In the genomic region with DNA sequence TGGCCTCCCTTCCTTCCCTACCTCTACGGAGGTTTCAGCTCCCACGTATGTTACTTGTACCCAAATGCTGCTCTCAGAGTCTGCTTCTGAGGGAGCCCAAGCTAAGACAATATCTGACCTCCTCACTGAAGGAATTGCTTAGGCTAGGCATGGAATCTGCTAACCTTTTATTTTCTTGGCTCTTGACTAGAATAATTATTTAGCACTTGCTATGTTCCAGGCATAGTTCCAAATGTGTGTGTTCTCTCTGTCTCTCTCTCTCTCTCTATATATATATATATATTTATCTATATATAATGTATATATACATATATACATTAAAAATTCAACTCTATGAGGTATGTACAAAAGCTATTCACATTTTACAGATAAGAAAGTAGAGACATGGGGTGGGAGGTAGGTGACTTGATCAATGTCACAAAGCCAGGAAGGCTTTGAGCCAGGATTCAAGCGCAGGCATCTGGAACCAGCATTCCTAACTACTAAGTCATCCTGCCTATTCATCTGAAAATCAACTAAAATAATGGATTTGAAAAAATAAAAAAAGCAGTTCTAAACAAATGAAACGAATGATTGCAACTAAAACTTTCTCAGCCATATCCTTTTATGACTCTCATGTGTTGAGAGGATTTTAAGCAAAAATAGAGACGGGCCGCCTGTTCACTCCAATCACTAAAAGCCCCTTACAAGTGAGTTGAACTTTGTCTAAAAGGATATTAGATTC, we compare ENCODE assay signal across 12 cellular contexts.
A peak's percentile ranks its signal among the peaks of the same experiment; 100 is the strongest.
DNase-seq lines count a peak whose midpoint lies in the region; ATAC-seq, FAIRE-seq and TF ChIP-seq lines count a peak whose summit lies in the region.
"Had no signal": no experiment of that assay in that cellular context is flagged by ENCODE, and none has a peak within 500 bp of the region (broad histone marks: within the 10 kb centered on the region; RNA-seq: fewer than 3 reads in every experiment).

No MANE protein-coding gene starts in this region.

- H3K27ac ChIP-seq in fibroblast of lung (ENCODE audit: insufficient read depth, low read length) = peak overlapping the region; percentile 7

- H3K9me3 Mint-ChIP-seq in activated T-helper 1 cell treated with anti-CD3 and anti-CD28 coated beads, Interleukin-12 subunit alpha, Interleukin-12 subunit beta, Interleukin-2, Interleukin-4 antibody, amounts not matched to agents 30 ng/mL and 10 ng/mL and 1 ng/mL, durations not matched to agents 14 hours and 24 hours and 36 hours = no peaks in the 10 kb centered on the region
- H3K9me3 Mint-ChIP-seq in nephron progenitor cell = no peaks in the 10 kb centered on the region

- H3K9ac ChIP-seq in fibroblast of lung (ENCODE audit: insufficient read depth, low read length) = no peak overlapping the region

- peak; percentile 69 for ATAC-seq in omental fat pad (ENCODE audit: low FRiP score)
- ATAC-seq in GM21381 (IDR thresholded peaks at IDR 0.05; ENCODE audit: unreplicated experiment) = no peak

- FAIRE-seq in frontal cortex (lab: Jason Lieb, UNC) = no peak

- H3K4me3 Mint-ChIP-seq in activated T-helper 1 cell treated with anti-CD3 and anti-CD28 coated beads, Interleukin-12 subunit alpha, Interleukin-12 subunit beta, Interleukin-2, Interleukin-4 antibody, amounts not matched to agents 30 ng/mL and 10 ng/mL and 1 ng/mL, durations not matched to agents 14 hours and 24 hours and 36 hours = no peak overlapping the region
- no peak overlapping the region for H3K4me3 Mint-ChIP-seq in nephron progenitor cell
- H3K4me3 Mint-ChIP-seq: immature natural killer cell had no signal

- peak overlapping the region in 1 of 4 experiments; percentile 9 for H3K4me3 ChIP-seq in fibroblast of lung (replicated peaks in 1 of 4; ENCODE audit: control extremely low read depth in 1 of 4, insufficient read depth in 1 of 4, low read depth in 3 of 4, low read length in 4 of 4)

- no peaks in the 10 kb centered on the region for H4K20me1 ChIP-seq in fibroblast of lung (ENCODE audit: control insufficient read depth, extremely low read depth, insufficient read depth, low read length)

- no peak for TF ChIP-seq CTCF in fibroblast of lung (conservative IDR thresholded peaks at IDR 0.05 in 1 of 2, IDR thresholded peaks at IDR 0.05 in 1 of 2; ENCODE audit: low read depth in 1 of 2, low read length in 2 of 2)
- TF ChIP-seq CTCF in omental fat pad (IDR thresholded peaks at IDR 0.05) = no peak
- no peak for TF ChIP-seq CTCF in nephron progenitor cell (IDR thresholded peaks at IDR 0.05)

- DNase-seq in AG20443 (ENCODE audit: low spot score) (peak; percentile 66), RKO (ENCODE audit: low spot score) (peak; percentile 23), fibroblast of lung (ENCODE audit: low read depth in 2 of 2) (peak; percentile 89 to 90), omental fat pad (ENCODE audit: low spot score) (no peak), frontal cortex (ENCODE audit: low spot score in 2 of 2) (no peak), nephron progenitor cell (no peak)
- no peak for DNase-seq in activated T-helper 1 cell treated with anti-CD3 and anti-CD28 coated beads, Interleukin-12 subunit alpha, Interleukin-12 subunit beta, Interleukin-2, Interleukin-4 antibody, amounts not matched to agents 30 ng/mL and 10 ng/mL and 1 ng/mL, durations not matched to agents 14 hours and 24 hours and 36 hours (ENCODE audit: low spot score)
- DNase-seq: activated effector memory CD4-positive, alpha-beta T cell treated with Interleukin-2 at 50 U/mL for 16 hours; immature natural killer cell; NCI-H1092 treated with DMSO at 0.1 percent for 48 hours; stimulated activated CD4-positive, alpha-beta T cell treated with anti-CD3 and anti-CD28 coated beads, Interleukin-4, amount 100 ng/mL, for 1 hour had no signal

- intact Hi-C loops in activated T-helper 1 cell treated with anti-CD3 and anti-CD28 coated beads, Interleukin-12 subunit alpha, Interleukin-12 subunit beta, Interleukin-2, Interleukin-4 antibody, amounts not matched to agents 30 ng/mL and 10 ng/mL and 1 ng/mL, durations not matched to agents 14 hours and 24 hours and 36 hours (cut with micrococcal nuclease) = no loop called here

- no peak overlapping the region for H2AFZ ChIP-seq in fibroblast of lung (ENCODE audit: low read length)

- no peaks in the 10 kb centered on the region for H3K4me1 Mint-ChIP-seq in activated T-helper 1 cell treated with anti-CD3 and anti-CD28 coated beads, Interleukin-12 subunit alpha, Interleukin-12 subunit beta, Interleukin-2, Interleukin-4 antibody, amounts not matched to agents 30 ng/mL and 10 ng/mL and 1 ng/mL, durations not matched to agents 14 hours and 24 hours and 36 hours (ENCODE audit: low read depth)
- H3K4me1 Mint-ChIP-seq in nephron progenitor cell = peaks cover 16% of the 10 kb centered on the region
- H3K4me1 Mint-ChIP-seq: immature natural killer cell had no signal

- no peaks in the 10 kb centered on the region for H3K9me3 ChIP-seq in fibroblast of lung (ENCODE audit: control insufficient read depth, insufficient read depth, low read depth, low read length)

- H3K4me2 ChIP-seq in fibroblast of lung (ENCODE audit: extremely low read depth, insufficient read depth, low read length) = peak overlapping the region; percentile 9

- no peaks in the 10 kb centered on the region for H3K36me3 ChIP-seq in fibroblast of lung (ENCODE audit: control insufficient read depth, insufficient read depth, low read length)

- H3K36me3 Mint-ChIP-seq in activated T-helper 1 cell treated with anti-CD3 and anti-CD28 coated beads, Interleukin-12 subunit alpha, Interleukin-12 subunit beta, Interleukin-2, Interleukin-4 antibody, amounts not matched to agents 30 ng/mL and 10 ng/mL and 1 ng/mL, durations not matched to agents 14 hours and 24 hours and 36 hours (ENCODE audit: low read depth) = no peaks in the 10 kb centered on the region
- no peaks in the 10 kb centered on the region for H3K36me3 Mint-ChIP-seq in nephron progenitor cell (ENCODE audit: low read depth)
- H3K36me3 Mint-ChIP-seq: immature natural killer cell had no signal

- peaks cover 11% of the 10 kb centered on the region for H3K4me1 ChIP-seq in fibroblast of lung (ENCODE audit: control insufficient read depth, extremely low read depth, insufficient read depth, low read length)

- H3K27me3 ChIP-seq in fibroblast of lung (ENCODE audit: control insufficient read depth, insufficient read depth, low read length) = no peaks in the 10 kb centered on the region

- no peak overlapping the region for H3K27ac Mint-ChIP-seq in activated T-helper 1 cell treated with anti-CD3 and anti-CD28 coated beads, Interleukin-12 subunit alpha, Interleukin-12 subunit beta, Interleukin-2, Interleukin-4 antibody, amounts not matched to agents 30 ng/mL and 10 ng/mL and 1 ng/mL, durations not matched to agents 14 hours and 24 hours and 36 hours
- no peak overlapping the region for H3K27ac Mint-ChIP-seq in nephron progenitor cell
- H3K27ac Mint-ChIP-seq: immature natural killer cell had no signal

- no peaks in the 10 kb centered on the region for H3K27me3 Mint-ChIP-seq in activated T-helper 1 cell treated with anti-CD3 and anti-CD28 coated beads, Interleukin-12 subunit alpha, Interleukin-12 subunit beta, Interleukin-2, Interleukin-4 antibody, amounts not matched to agents 30 ng/mL and 10 ng/mL and 1 ng/mL, durations not matched to agents 14 hours and 24 hours and 36 hours (ENCODE audit: insufficient read depth)
- H3K27me3 Mint-ChIP-seq in nephron progenitor cell (ENCODE audit: low read depth, poor library complexity) = no peaks in the 10 kb centered on the region

- H3K79me2 ChIP-seq in fibroblast of lung (ENCODE audit: control insufficient read depth, insufficient read depth, low read length) = no peaks in the 10 kb centered on the region

Comparison
In these comparisons a context has a peak if more than half of its experiments do, and no peak if none do; other contexts are left out.
1. DNase-seq: peak in AG20443 (single experiment), RKO (single experiment) and fibroblast of lung (2 of 2); none in omental fat pad (single experiment), activated T-helper 1 cell treated with anti-CD3 and anti-CD28 coated beads, Interleukin-12 subunit alpha, Interleukin-12 subunit beta, Interleukin-2, Interleukin-4 antibody, amounts not matched to agents 30 ng/mL and 10 ng/mL and 1 ng/mL, durations not matched to agents 14 hours and 24 hours and 36 hours (single experiment), frontal cortex (0 of 2) and nephron progenitor cell (single experiment).